Comparison of ENCODE assay signal across 1 cellular context in genomic region chr15:31065824-31066223, GRCh38.
TF ChIP-seq lines count a peak whose summit lies in the region.

No MANE protein-coding gene starts in this region.

TF ChIP-seq in H1, 55 proteins besides CTCF, POLR2A, EP300 and RAD21 (continued from another document):
- TF ChIP-seq CHD7 (IDR thresholded peaks at IDR 0.05; ENCODE audit: insufficient replicate concordance, low read length) (no peak), MAFK (IDR thresholded peaks at IDR 0.05; ENCODE audit: low read depth, low read length) (no peak)
